ENCODE assay signal across 10 cellular contexts in the genomic region with DNA sequence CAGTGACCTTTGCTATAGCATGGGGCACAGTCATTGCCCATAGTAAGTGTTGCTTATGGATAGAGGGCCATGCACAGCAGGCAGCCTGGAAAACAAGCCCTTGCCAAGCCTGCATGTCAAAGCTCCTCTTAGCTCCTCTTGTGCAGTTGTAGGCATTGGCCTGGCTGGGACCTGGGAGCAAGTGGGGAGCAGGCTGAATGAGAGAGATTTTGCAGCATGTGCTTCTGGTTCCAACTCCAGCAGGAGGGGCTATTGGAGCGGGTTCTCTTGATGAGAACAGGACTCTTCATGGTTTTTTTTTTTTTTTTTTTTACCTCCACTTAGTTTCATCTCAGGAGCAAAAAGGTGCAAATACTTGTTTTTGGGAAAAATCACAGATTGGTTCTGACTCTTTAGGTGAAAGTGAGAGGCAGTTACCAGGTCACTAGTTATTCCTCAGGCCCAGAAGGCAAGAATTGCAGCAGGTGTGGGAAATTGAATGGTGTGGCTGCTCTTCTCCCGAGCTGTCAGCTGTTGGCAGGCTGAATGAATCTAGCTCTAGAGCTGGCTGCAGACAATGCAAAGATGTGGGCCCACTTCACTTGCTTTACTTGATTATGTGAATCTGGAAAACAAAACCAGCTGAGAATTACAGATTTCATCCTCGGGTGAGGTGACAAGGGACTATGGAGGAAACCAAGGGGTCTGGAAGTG.
DNase-seq lines count a peak whose midpoint lies in the region; ATAC-seq lines count a peak whose summit lies in the region.
"Had no signal": no experiment of that assay in that cellular context is flagged by ENCODE, and none has a peak within 500 bp of the region (broad histone marks: within the 10 kb centered on the region; RNA-seq: fewer than 3 reads in every experiment).

No MANE protein-coding gene starts in this region.

- in situ Hi-C loops in G401 (cut with HindIII; ENCODE audit: low sequenced_read_pairs), result no loop called here

- peak overlapping the region in 1 of 2 donors; percentile 8 for H3K27ac Mint-ChIP-seq in effector memory CD8-positive, alpha-beta T cell
- H3K27ac Mint-ChIP-seq: activated naive CD4-positive, alpha-beta T cell treated with anti-CD3 and anti-CD28 coated beads, Interleukin-2, amount 50 U/mL, for 72 hours had no signal

- H3K27me3 ChIP-seq in SJCRH30, result no peaks in the 10 kb centered on the region
- H3K27me3 ChIP-seq: gastrocnemius medialis had no signal

- H3K27ac ChIP-seq in SJCRH30, result no peak overlapping the region

- DNase-seq in G401 (ENCODE audit: low spot score) (peak; percentile 89), SJCRH30 (peak; percentile 32 to 65), head of caudate nucleus (peak in 40 of 42 donors; percentile 37 to 86 (median 64)), posterior cingulate gyrus (peak in 9 of 10 donors; percentile 47 to 93 (median 63)), NCI-H526 treated with DMSO at 0.1 percent for 48 hours (lab: John Stamatoyannopoulos, UW) (no peak), SKM-1 (lab: John Stamatoyannopoulos, UW; ENCODE audit: unreplicated experiment) (no peak)
- no peak for DNase-seq in effector memory CD8-positive, alpha-beta T cell
- DNase-seq: gastrocnemius medialis had no signal

- no peaks in the 10 kb centered on the region for H3K27me3 Mint-ChIP-seq in effector memory CD8-positive, alpha-beta T cell

- H3K4me3 ChIP-seq in SJCRH30, result no peak overlapping the region
- H3K4me3 ChIP-seq: gastrocnemius medialis had no signal

- no peak overlapping the region for H3K4me3 Mint-ChIP-seq in effector memory CD8-positive, alpha-beta T cell

- peaks cover 41 to 43% of the 10 kb centered on the region in 2 donors for H3K4me1 Mint-ChIP-seq in effector memory CD8-positive, alpha-beta T cell (ENCODE audit: low read depth in 2 of 2)

- ATAC-seq in GM21786 (IDR thresholded peaks at IDR 0.05; ENCODE audit: unreplicated experiment), result no peak
- no peak for ATAC-seq in effector memory CD8-positive, alpha-beta T cell (replicated peaks)
- ATAC-seq: activated naive CD4-positive, alpha-beta T cell treated with anti-CD3 and anti-CD28 coated beads, Interleukin-2, amount 50 U/mL, for 72 hours; gastrocnemius medialis had no signal

- H3K36me3 ChIP-seq in SJCRH30, result peaks cover 7% of the 10 kb centered on the region
- H3K36me3 ChIP-seq: gastrocnemius medialis had no signal

- intact Hi-C loops in head of caudate nucleus (cut with DNase I) (no loop called here), posterior cingulate gyrus (cut with DNase I) (loop anchor here (5.0 kb wide), 1 partner anchor 39 kb away; no protein-coding TSS in a partner anchor)

- H3K9me3 ChIP-seq in SJCRH30 (replicated peaks), result no peaks in the 10 kb centered on the region; the same call in 1 of the 2 replicates
- H3K9me3 ChIP-seq: gastrocnemius medialis had no signal

- peaks cover 27% of the 10 kb centered on the region for H3K4me1 ChIP-seq in SJCRH30

- no peaks in the 10 kb centered on the region for H3K9me3 Mint-ChIP-seq in effector memory CD8-positive, alpha-beta T cell

- H3K36me3 Mint-ChIP-seq in effector memory CD8-positive, alpha-beta T cell (ENCODE audit: insufficient read depth), result peaks cover 8% of the 10 kb centered on the region

Comparison
In these comparisons a context has a peak if more than half of its experiments do, and no peak if none do; other contexts are left out.
1. DNase-seq: peak in G401 (single experiment), SJCRH30 (2 of 2), head of caudate nucleus (40 of 42) and posterior cingulate gyrus (9 of 10); none in NCI-H526 treated with DMSO at 0.1 percent for 48 hours (single experiment), SKM-1 (single experiment) and effector memory CD8-positive, alpha-beta T cell (0 of 3).